ENCODE assay signal across 35 cellular contexts in the genomic region with DNA sequence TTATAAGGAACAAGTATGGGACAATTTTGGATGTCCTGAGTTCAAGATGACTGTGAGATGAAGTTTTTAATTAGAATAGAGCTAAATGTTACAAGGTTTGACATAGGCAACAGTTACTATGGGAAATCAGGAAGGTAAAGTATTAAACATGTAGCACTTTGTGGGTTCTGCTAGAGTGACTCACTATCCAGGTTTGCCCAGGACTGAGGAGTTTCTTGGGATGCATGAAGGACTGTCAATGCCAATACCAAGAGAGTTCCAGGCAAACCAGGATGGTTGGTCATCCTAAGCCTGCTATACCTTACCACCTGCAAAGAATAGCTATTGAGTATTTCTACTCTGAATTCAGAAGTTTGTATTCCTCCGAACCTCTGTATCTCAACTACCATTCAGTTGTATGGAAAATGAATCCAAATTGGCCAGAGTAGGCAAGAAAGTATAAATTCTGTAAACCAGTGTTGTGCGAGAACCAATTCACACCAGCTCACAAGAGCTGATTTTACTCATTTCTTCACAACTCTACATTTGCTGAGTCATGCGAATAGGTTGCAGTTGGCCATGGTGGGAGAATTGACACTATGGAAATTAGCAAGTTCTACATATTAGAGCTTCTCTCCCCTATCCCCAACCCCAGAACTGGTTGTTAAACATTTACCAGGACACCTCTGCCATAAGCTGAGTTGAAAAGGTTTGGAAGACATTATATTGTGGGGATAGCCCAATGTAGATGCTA.
"Had no signal": no experiment of that assay in that cellular context is flagged by ENCODE, and none has a peak within 500 bp of the region (broad histone marks: within the 10 kb centered on the region; RNA-seq: fewer than 3 reads in every experiment).

No MANE protein-coding gene starts in this region.

- H3K9ac ChIP-seq: SK-N-SH had no signal

- H3K9me3 ChIP-seq: ascending aorta, MG63, Peyer's patch, SJSA1, SK-N-SH had no signal

- FAIRE-seq: TTC549 had no signal

- H3K4me1 Mint-ChIP-seq: activated CD4-positive, alpha-beta T cell treated with anti-CD3 and anti-CD28 coated beads for 36 hours; activated CD4-positive, alpha-beta T cell treated with anti-CD3 and anti-CD28 coated beads, Interleukin-2, amount 10 ng/mL, durations not matched to agents 7 days and 5 days; activated naive CD4-positive, alpha-beta T cell treated with anti-CD3 and anti-CD28 coated beads, Interleukin-2, amount 50 U/mL, for 24 hours; activated naive CD8-positive, alpha-beta T cell treated with anti-CD3 and anti-CD28 coated beads, Interleukin-2, amount 10 ng/mL, durations not matched to agents 7 days and 5 days had no signal

- H3K4me1 ChIP-seq: ascending aorta had no signal

- H3K36me3 Mint-ChIP-seq: activated naive CD4-positive, alpha-beta T cell treated with anti-CD3 and anti-CD28 coated beads, Interleukin-2, amount 50 U/mL, for 24 hours; activated naive CD8-positive, alpha-beta T cell treated with anti-CD3 and anti-CD28 coated beads, Interleukin-2, amount 10 ng/mL, durations not matched to agents 7 days and 5 days; WTC11 had no signal

- H3K27ac Mint-ChIP-seq: activated CD4-positive, alpha-beta T cell treated with anti-CD3 and anti-CD28 coated beads for 36 hours; activated CD4-positive, alpha-beta T cell treated with anti-CD3 and anti-CD28 coated beads, Interleukin-2, amount 10 ng/mL, durations not matched to agents 7 days and 5 days; activated CD8-positive, alpha-beta T cell treated with anti-CD3 and anti-CD28 coated beads, Interleukin-2, amount 10 ng/mL, durations not matched to agents 7 days and 5 days; activated naive CD4-positive, alpha-beta T cell treated with anti-CD3 and anti-CD28 coated beads, Interleukin-2, amount 50 U/mL, for 24 hours; activated naive CD8-positive, alpha-beta T cell treated with anti-CD3 and anti-CD28 coated beads, Interleukin-2, amount 10 ng/mL, durations not matched to agents 7 days and 5 days; activated T-cell treated with anti-CD3 and anti-CD28 coated beads, Interleukin-2, amount 50 U/mL, for 24 hours; activated T-helper 2 cell treated with anti-CD3 and anti-CD28 coated beads, Interferon-gamma antibody, Interleukin-2, Interleukin-4, amounts not matched to agents 10 μg/mL and 5 μg/mL and 100 μg/mL, durations not matched to agents 14 hours and 24 hours and 36 hours; T-helper 1 cell treated with Interleukin-12 subunit alpha and Interleukin-12 subunit beta and Interleukin-4 antibody, amounts not matched to agents 30 μg/mL and 1 μg/mL, for 36 hours; T-helper 2 cell treated with Interferon-gamma antibody and Interleukin-4, amounts not matched to agents 5 μg/mL and 100 μg/mL, for 36 hours; WTC11 had no signal

- H3K4me3 Mint-ChIP-seq: activated CD4-positive, alpha-beta T cell treated with anti-CD3 and anti-CD28 coated beads for 36 hours; activated CD4-positive, alpha-beta T cell treated with anti-CD3 and anti-CD28 coated beads, Interleukin-2, amount 10 ng/mL, durations not matched to agents 7 days and 5 days; activated CD8-positive, alpha-beta T cell treated with anti-CD3 and anti-CD28 coated beads, Interleukin-2, amount 10 ng/mL, durations not matched to agents 7 days and 5 days; activated naive CD4-positive, alpha-beta T cell treated with anti-CD3 and anti-CD28 coated beads, Interleukin-2, amount 50 U/mL, for 24 hours; activated naive CD8-positive, alpha-beta T cell treated with anti-CD3 and anti-CD28 coated beads, Interleukin-2, amount 10 ng/mL, durations not matched to agents 7 days and 5 days; activated T-cell treated with anti-CD3 and anti-CD28 coated beads, Interleukin-2, amount 50 U/mL, for 24 hours; central memory CD8-positive, alpha-beta T cell; T-helper 1 cell treated with Interleukin-12 subunit alpha and Interleukin-12 subunit beta and Interleukin-4 antibody, amounts not matched to agents 30 μg/mL and 1 μg/mL, for 36 hours; T-helper 2 cell treated with Interferon-gamma antibody and Interleukin-4, amounts not matched to agents 5 μg/mL and 100 μg/mL, for 36 hours; WTC11 had no signal

- H3K36me3 ChIP-seq: ascending aorta, cardiac muscle cell, MG63, Peyer's patch, SJSA1 had no signal

- H3K9me3 Mint-ChIP-seq: activated naive CD8-positive, alpha-beta T cell treated with anti-CD3 and anti-CD28 coated beads, Interleukin-2, amount 10 ng/mL, durations not matched to agents 7 days and 5 days; activated T-cell treated with anti-CD3 and anti-CD28 coated beads, Interleukin-2, amount 50 U/mL, for 24 hours; activated T-helper 2 cell treated with anti-CD3 and anti-CD28 coated beads, Interferon-gamma antibody, Interleukin-2, Interleukin-4, amounts not matched to agents 10 μg/mL and 5 μg/mL and 100 μg/mL, durations not matched to agents 14 hours and 24 hours and 36 hours; central memory CD8-positive, alpha-beta T cell; T-helper 2 cell treated with Interferon-gamma antibody and Interleukin-4, amounts not matched to agents 5 μg/mL and 100 μg/mL, for 36 hours had no signal

- H3K4me2 ChIP-seq: SK-N-SH had no signal

- H3K27ac ChIP-seq: ascending aorta, cardiac muscle cell, Peyer's patch, SJSA1 had no signal

- DNase-seq: activated CD4-positive, alpha-beta T cell treated with anti-CD3 and anti-CD28 coated beads for 36 hours; activated CD4-positive, alpha-beta T cell treated with anti-CD3 and anti-CD28 coated beads, Interleukin-2, amount 10 ng/mL, durations not matched to agents 7 days and 5 days; activated CD4-positive, alpha-beta T cell treated with anti-CD3 and anti-CD28 coated beads, Interleukin-2, amount 50 U/mL, for 48 hours; activated CD8-positive, alpha-beta T cell treated with anti-CD3 and anti-CD28 coated beads, Interleukin-2, amount 10 ng/mL, durations not matched to agents 7 days and 5 days; activated gamma-delta T cell; activated naive CD4-positive, alpha-beta T cell treated with Interleukin-2 at 50 U/mL for 16 hours; activated naive CD8-positive, alpha-beta T cell treated with anti-CD3 and anti-CD28 coated beads, Interleukin-2, amount 10 ng/mL, durations not matched to agents 7 days and 5 days; activated T-cell treated with anti-CD3 and anti-CD28 coated beads, Interleukin-2, amount 50 U/mL, for 24 hours; amygdala; Kasumi-1; MG63; NCI-H1048; NCI-H1436 treated with DMSO at 0.1 percent for 48 hours; NCI-H1694 treated with DMSO at 0.1 percent for 48 hours; NCI-H2029; NCI-H510A; NCI-H526; NCI-H748 treated with DMSO at 0.1 percent for 48 hours; NK-92 treated with Interleukin-12 subunit alpha and Interleukin-12 subunit beta, amount 100 ng/mL, for 24 hours; PC-3; Peyer's patch; RPMI8226; SHP77 treated with DMSO at 0.1 percent for 48 hours; SK-N-SH had no signal

- H3K4me3 ChIP-seq: ascending aorta, cardiac muscle cell, MG63, Peyer's patch, SJSA1 had no signal

- ATAC-seq: activated CD4-positive, alpha-beta T cell treated with anti-CD3 and anti-CD28 coated beads for 36 hours; activated CD4-positive, CD25-positive, alpha-beta regulatory T cell treated with anti-CD3 and anti-CD28 coated beads, Interleukin-2, amount 50 U/mL, for 24 hours; activated CD8-positive, alpha-beta T cell treated with anti-CD3 and anti-CD28 coated beads, Interleukin-2, amount 10 ng/mL, durations not matched to agents 7 days and 5 days; PC-3; WTC11 had no signal
